8 cellular contexts compared by ENCODE assay signal in genomic region chr3:124033360-124034015, GRCh38. TPM values are rescaled to one million over a fixed set of nuclear protein-coding genes. Genes with fewer than 3 reads are reported as not detected.
DNase-seq lines count a peak whose midpoint lies in the region; ATAC-seq and FAIRE-seq lines count a peak whose summit lies in the region.

Gene KALRN, plus strand, starts transcription at chr3:124033369.

- H3K36me3 Mint-ChIP-seq in activated naive CD8-positive, alpha-beta T cell treated with anti-CD3 and anti-CD28 coated beads for 36 hours: no peaks in the 10 kb centered on the region

- H3K9ac ChIP-seq in rectal smooth muscle tissue (ENCODE audit: low read length): no peak within 1 kb of the TSS

- FAIRE-seq in GM19239 (lab: Jason Lieb, UNC): no peak

- peaks cover 2% of the 10 kb centered on the region for H3K27me3 ChIP-seq in rectal smooth muscle tissue (ENCODE audit: control insufficient read depth, insufficient read depth, low read length)

- H3K4me1 Mint-ChIP-seq in activated naive CD8-positive, alpha-beta T cell treated with anti-CD3 and anti-CD28 coated beads for 36 hours: peaks cover 7% of the 10 kb centered on the region

- no peak within 1 kb of the TSS for H3K27ac ChIP-seq in rectal smooth muscle tissue (ENCODE audit: low read depth, low read length)

- intact Hi-C loops in left ventricle myocardium superior (cut with micrococcal nuclease): loop anchor here (5.0 kb wide), 1 partner anchor 249 kb away; no protein-coding TSS in a partner anchor

- peak; percentile 51 for DNase-seq in NCI-H1105 treated with DMSO at 0.1 percent for 48 hours (lab: John Stamatoyannopoulos, UW)
- DNase-seq in NCI-H1105 (lab: John Stamatoyannopoulos, UW): no peak
- peak; percentile 11 for DNase-seq in activated naive CD8-positive, alpha-beta T cell treated with anti-CD3 and anti-CD28 coated beads for 36 hours
- DNase-seq in left ventricle myocardium superior: peak; percentile 44
- DNase-seq in GM19239 (ENCODE audit: insufficient read length, low spot score): no peak

- ATAC-seq in HG02973 (IDR thresholded peaks at IDR 0.05; ENCODE audit: unreplicated experiment): peak; percentile 19
- ATAC-seq in left ventricle myocardium superior: peak; percentile 39
- ATAC-seq in HG03097 (IDR thresholded peaks at IDR 0.05; ENCODE audit: low FRiP score, unreplicated experiment): no peak

- no peaks in the 10 kb centered on the region for H3K36me3 ChIP-seq in rectal smooth muscle tissue (ENCODE audit: control insufficient read depth, insufficient read depth, low read length)

- peak within 1 kb of the TSS; percentile 64 for H3K4me3 ChIP-seq in rectal smooth muscle tissue (ENCODE audit: low read length)

- peaks cover 3% of the 10 kb centered on the region for H3K4me1 ChIP-seq in rectal smooth muscle tissue (ENCODE audit: control insufficient read depth, insufficient read depth, low read length)

- H3K27me3 Mint-ChIP-seq in activated naive CD8-positive, alpha-beta T cell treated with anti-CD3 and anti-CD28 coated beads for 36 hours: peaks cover 31% of the 10 kb centered on the region

- H3K9me3 Mint-ChIP-seq in activated naive CD8-positive, alpha-beta T cell treated with anti-CD3 and anti-CD28 coated beads for 36 hours: peaks cover 3% of the 10 kb centered on the region

- H3K4me3 Mint-ChIP-seq in activated naive CD8-positive, alpha-beta T cell treated with anti-CD3 and anti-CD28 coated beads for 36 hours: peak within 1 kb of the TSS; percentile 77

- no peak within 1 kb of the TSS for H3K27ac Mint-ChIP-seq in activated naive CD8-positive, alpha-beta T cell treated with anti-CD3 and anti-CD28 coated beads for 36 hours

RNA-seq across cellular contexts. Expression of gene KALRN, which starts in this region (rescaled TPM):
- 1 to 10 TPM; 5.9 to 6.9 TPM for total RNA-seq in activated naive CD8-positive, alpha-beta T cell treated with anti-CD3 and anti-CD28 coated beads for 36 hours
- total RNA-seq in left ventricle myocardium superior: 71.2 TPM

Comparison
In these comparisons a context has a peak if more than half of its experiments do, and no peak if none do; other contexts are left out.
1. DNase-seq: peak in NCI-H1105 treated with DMSO at 0.1 percent for 48 hours (single experiment), activated naive CD8-positive, alpha-beta T cell treated with anti-CD3 and anti-CD28 coated beads for 36 hours (single experiment) and left ventricle myocardium superior (single experiment); none in NCI-H1105 (single experiment) and GM19239 (single experiment).